ENCODE assay signal across 17 cellular contexts in the genomic region with DNA sequence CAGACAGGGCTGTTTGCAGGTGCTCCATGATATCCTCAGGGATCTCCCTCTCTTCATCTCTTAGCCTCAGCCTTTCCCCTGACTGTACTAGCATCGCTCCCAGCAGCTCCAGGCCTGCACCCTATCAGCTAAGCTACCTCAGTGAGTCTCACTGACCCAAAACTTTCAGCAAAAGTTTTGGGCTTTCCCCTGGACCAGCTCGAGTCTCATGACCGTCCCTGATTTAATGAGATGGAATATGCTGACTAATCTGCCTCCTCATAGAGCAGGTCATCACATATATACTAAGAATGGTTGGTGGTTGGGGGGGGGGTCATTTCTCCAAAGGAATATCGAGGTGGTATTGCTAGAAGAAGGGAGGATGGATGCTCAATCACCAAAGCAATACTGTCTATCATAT.
"Had no signal": no experiment of that assay in that cellular context is flagged by ENCODE, and none has a peak within 500 bp of the region (broad histone marks: within the 10 kb centered on the region; RNA-seq: fewer than 3 reads in every experiment).

No MANE protein-coding gene starts in this region.

- H3K27ac ChIP-seq: body of pancreas, colonic mucosa, esophagus squamous epithelium, left lung, suprapubic skin had no signal

- H3K4me1 ChIP-seq: body of pancreas, colonic mucosa, left lung had no signal

- H3K36me3 ChIP-seq: colonic mucosa, esophagus squamous epithelium, left lung, suprapubic skin had no signal

- H3K4me3 ChIP-seq: body of pancreas, colonic mucosa, esophagus squamous epithelium, left lung, suprapubic skin had no signal

- H3K27me3 ChIP-seq: body of pancreas, colonic mucosa, esophagus squamous epithelium, left lung, suprapubic skin had no signal

- H3K9me3 ChIP-seq: body of pancreas, colonic mucosa, esophagus squamous epithelium, left lung, suprapubic skin had no signal

- ATAC-seq: activated CD4-positive, CD25-positive, alpha-beta regulatory T cell treated with anti-CD3 and anti-CD28 coated beads, Interleukin-2, amount 50 U/mL, for 24 hours; body of pancreas; left lung; naive thymus-derived CD4-positive, alpha-beta T cell; stimulated activated naive CD8-positive, alpha-beta T cell treated with anti-CD3 and anti-CD28 coated beads, Interleukin-15, Interleukin-2, amounts not matched to agents 100 U/mL and 50 U/mL, for 24 hours had no signal

- DNase-seq: activated CD4-positive, alpha-beta T cell treated with anti-CD3 and anti-CD28 coated beads, Interleukin-2, amount 50 U/mL, for 1 hour; activated CD8-positive, alpha-beta memory T cell treated with anti-CD3 and anti-CD28 coated beads for 24 hours; activated gamma-delta T cell treated with Interleukin-2 at 50 U/mL for 16 hours; amniotic stem cell; body of pancreas; caudate nucleus; colonic mucosa; esophagus squamous epithelium; hippocampal formation; left lung; naive thymus-derived CD4-positive, alpha-beta T cell; posterior cingulate gyrus; retina; stimulated activated CD4-positive, alpha-beta T cell treated with anti-CD3 and anti-CD28 coated beads, Interleukin-4, amount 100 ng/mL, for 1 hour; stimulated activated naive CD8-positive, alpha-beta T cell treated with anti-CD3 and anti-CD28 coated beads, Interleukin-15, Interleukin-2, amounts not matched to agents 100 U/mL and 50 U/mL, for 24 hours had no signal
